Comparison of ENCODE assay signal across 18 cellular contexts in genomic region chr2:129812654-129813053, GRCh38.
"Had no signal": no experiment of that assay in that cellular context is flagged by ENCODE, and none has a peak within 500 bp of the region (broad histone marks: within the 10 kb centered on the region; RNA-seq: fewer than 3 reads in every experiment).

No MANE protein-coding gene starts in this region.

- H3K4me1 ChIP-seq: adrenal gland had no signal

- ATAC-seq: activated CD8-positive, alpha-beta T cell treated with anti-CD3 and anti-CD28 coated beads, Interleukin-2, amount 10 ng/mL, durations not matched to agents 7 days and 5 days had no signal

- H3K4me3 Mint-ChIP-seq: activated CD8-positive, alpha-beta T cell treated with anti-CD3 and anti-CD28 coated beads, Interleukin-2, amount 10 ng/mL, durations not matched to agents 7 days and 5 days; activated naive CD8-positive, alpha-beta T cell treated with anti-CD3 and anti-CD28 coated beads, Interleukin-2, amount 10 ng/mL, durations not matched to agents 7 days and 5 days; T-helper 17 cell; WTC11 had no signal

- H3K27me3 ChIP-seq: adrenal gland had no signal

- H3K27ac Mint-ChIP-seq: activated CD8-positive, alpha-beta T cell treated with anti-CD3 and anti-CD28 coated beads, Interleukin-2, amount 10 ng/mL, durations not matched to agents 7 days and 5 days; activated naive CD8-positive, alpha-beta T cell treated with anti-CD3 and anti-CD28 coated beads, Interleukin-2, amount 10 ng/mL, durations not matched to agents 7 days and 5 days; T-helper 17 cell; WTC11 had no signal

- H3K36me3 Mint-ChIP-seq: activated naive CD8-positive, alpha-beta T cell treated with anti-CD3 and anti-CD28 coated beads, Interleukin-2, amount 10 ng/mL, durations not matched to agents 7 days and 5 days had no signal

- H3K36me3 ChIP-seq: adrenal gland had no signal

- H3K9me3 ChIP-seq: adrenal gland had no signal

- H3K4me2 ChIP-seq: PC-9 had no signal

- H3K4me3 ChIP-seq: adrenal gland, PC-9 had no signal

- H3K27ac ChIP-seq: adrenal gland, PC-9 had no signal

- DNase-seq: activated CD4-positive, alpha-beta T cell treated with anti-CD3 and anti-CD28 coated beads, Interleukin-2, amount 50 U/mL, for 4 hours; activated CD4-positive, CD25-positive, alpha-beta regulatory T cell treated with anti-CD3 and anti-CD28 coated beads, Interleukin-2, amount 50 U/mL, for 72 hours; activated CD8-positive, alpha-beta memory T cell treated with anti-CD3 and anti-CD28 coated beads, Interleukin-2, amount 50 U/mL, for 48 hours; activated CD8-positive, alpha-beta T cell treated with anti-CD3 and anti-CD28 coated beads, Interleukin-2, amount 10 ng/mL, durations not matched to agents 7 days and 5 days; activated naive CD4-positive, alpha-beta T cell treated with anti-CD3 and anti-CD28 coated beads, Interleukin-2, amount 50 U/mL, for 16 hours; activated naive CD8-positive, alpha-beta T cell treated with anti-CD3 and anti-CD28 coated beads, Interleukin-2, amount 10 ng/mL, durations not matched to agents 7 days and 5 days; activated T-cell treated with anti-CD3 and anti-CD28 coated beads, Interleukin-2, amount 50 U/mL, for 1 hour; NCI-H1092; NCI-H1417; NCI-H2171; NCI-H226; NCI-H510A; PC-9; SHP77 treated with DMSO at 0.1 percent for 48 hours; T-helper 17 cell; T-helper 9 cell had no signal
